ENCODE assay signal across 1 cellular context in genomic region chr3:169149349-169149890, GRCh38.
TF ChIP-seq lines count a peak whose summit lies in the region.

No MANE protein-coding gene starts in this region.

TF ChIP-seq in K562, 482 proteins besides CTCF, POLR2A, EP300 and RAD21 (continued from another document and continues in another):
- TF ChIP-seq KDM4B (IDR thresholded peaks at IDR 0.05; ENCODE audit: borderline replicate concordance in 2 of 2, low read depth in 1 of 2) = no peak
- TF ChIP-seq RCOR1 (IDR thresholded peaks at IDR 0.05; ENCODE audit: borderline replicate concordance in 1 of 2, low read depth in 2 of 2, low read length in 2 of 2) = peak in 1 of 2 experiments; percentile 41; a peak in 1 of 4 replicates
- TF ChIP-seq AFF1 (IDR thresholded peaks at IDR 0.05; ENCODE audit: low read depth in 1 of 2, partially characterized antibody in 2 of 2) = peak in 1 of 2 experiments; percentile 90
- TF ChIP-seq HCFC1 (IDR thresholded peaks at IDR 0.05; ENCODE audit: low read depth, low read length) = peak; percentile 30; the same call in 1 of the 2 replicates
- no peak for TF ChIP-seq ZNF324 (CRISPR knock-in tag; IDR thresholded peaks at IDR 0.05)
- TF ChIP-seq, protein P1, sequence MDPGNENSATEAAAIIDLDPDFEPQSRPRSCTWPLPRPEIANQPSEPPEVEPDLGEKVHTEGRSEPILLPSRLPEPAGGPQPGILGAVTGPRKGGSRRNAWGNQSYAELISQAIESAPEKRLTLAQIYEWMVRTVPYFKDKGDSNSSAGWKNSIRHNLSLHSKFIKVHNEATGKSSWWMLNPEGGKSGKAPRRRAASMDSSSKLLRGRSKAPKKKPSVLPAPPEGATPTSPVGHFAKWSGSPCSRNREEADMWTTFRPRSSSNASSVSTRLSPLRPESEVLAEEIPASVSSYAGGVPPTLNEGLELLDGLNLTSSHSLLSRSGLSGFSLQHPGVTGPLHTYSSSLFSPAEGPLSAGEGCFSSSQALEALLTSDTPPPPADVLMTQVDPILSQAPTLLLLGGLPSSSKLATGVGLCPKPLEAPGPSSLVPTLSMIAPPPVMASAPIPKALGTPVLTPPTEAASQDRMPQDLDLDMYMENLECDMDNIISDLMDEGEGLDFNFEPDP (CRISPR knock-in tag; IDR thresholded peaks at IDR 0.05) = no peak
- TF ChIP-seq, protein P2, sequence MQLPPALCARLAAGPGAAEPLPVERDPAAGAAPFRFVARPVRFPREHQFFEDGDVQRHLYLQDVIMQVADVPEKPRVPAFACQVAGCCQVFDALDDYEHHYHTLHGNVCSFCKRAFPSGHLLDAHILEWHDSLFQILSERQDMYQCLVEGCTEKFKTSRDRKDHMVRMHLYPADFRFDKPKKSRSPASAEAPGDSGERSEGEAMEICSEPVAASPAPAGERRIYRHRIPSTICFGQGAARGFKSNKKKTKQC (CRISPR knock-in tag; IDR thresholded peaks at IDR 0.05) = 0 out of 2 replicates have a peak, but pooled peaks have one; percentile 26
- TF ChIP-seq ELF1 (tag; IDR thresholded peaks at IDR 0.05) = no peak
- TF ChIP-seq MTA1 (IDR thresholded peaks at IDR 0.05; ENCODE audit: borderline replicate concordance) = no peak
- no peak for TF ChIP-seq LEF1 (IDR thresholded peaks at IDR 0.05)
- no peak for TF ChIP-seq CREB1 (IDR thresholded peaks at IDR 0.05)
- 0 out of 2 replicates have a peak, but pooled peaks have one; percentile 16 for TF ChIP-seq CREB1 (CRISPR knock-in tag; IDR thresholded peaks at IDR 0.05)
- no peak for TF ChIP-seq ARID3A (IDR thresholded peaks at IDR 0.05; ENCODE audit: borderline replicate concordance, low read depth, low read length)
- TF ChIP-seq ZNF134 (CRISPR knock-in tag; conservative IDR thresholded peaks at IDR 0.05) = no peak
- no peak for TF ChIP-seq XRCC4 (IDR thresholded peaks at IDR 0.05; ENCODE audit: extremely low read depth, insufficient read depth, insufficient read length)
- TF ChIP-seq ZNF551 (CRISPR knock-in tag; IDR thresholded peaks at IDR 0.05) = no peak
- TF ChIP-seq SETDB1 (IDR thresholded peaks at IDR 0.05; ENCODE audit: low read length) = no peak
- peak; percentile 73 for TF ChIP-seq DEAF1 (CRISPR knock-in tag; IDR thresholded peaks at IDR 0.05)
- no peak for TF ChIP-seq NFXL1 (CRISPR knock-in tag; IDR thresholded peaks at IDR 0.05)
- no peak for TF ChIP-seq CREBBP (IDR thresholded peaks at IDR 0.05; ENCODE audit: low read depth, low read length)
- TF ChIP-seq RFX5 (IDR thresholded peaks at IDR 0.05; ENCODE audit: low read depth, low read length) = no peak
- no peak for TF ChIP-seq CBX8 (IDR thresholded peaks at IDR 0.05; ENCODE audit: borderline replicate concordance, extremely low read depth, low read depth, low read length, poor library complexity, severe bottlenecking)
- TF ChIP-seq, protein P3, sequence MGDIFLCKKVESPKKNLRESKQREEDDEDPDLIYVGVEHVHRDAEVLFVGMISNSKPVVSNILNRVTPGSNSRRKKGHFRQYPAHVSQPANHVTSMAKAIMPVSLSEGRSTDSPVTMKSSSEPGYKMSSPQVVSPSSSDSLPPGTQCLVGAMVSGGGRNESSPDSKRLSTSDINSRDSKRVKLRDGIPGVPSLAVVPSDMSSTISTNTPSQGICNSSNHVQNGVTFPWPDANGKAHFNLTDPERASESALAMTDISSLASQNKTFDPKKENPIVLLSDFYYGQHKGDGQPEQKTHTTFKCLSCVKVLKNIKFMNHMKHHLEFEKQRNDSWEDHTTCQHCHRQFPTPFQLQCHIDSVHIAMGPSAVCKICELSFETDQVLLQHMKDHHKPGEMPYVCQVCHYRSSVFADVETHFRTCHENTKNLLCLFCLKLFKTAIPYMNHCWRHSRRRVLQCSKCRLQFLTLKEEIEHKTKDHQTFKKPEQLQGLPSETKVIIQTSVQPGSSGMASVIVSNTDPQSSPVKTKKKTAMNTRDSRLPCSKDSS (IDR thresholded peaks at IDR 0.05; ENCODE audit: low read depth, partially characterized antibody) = no peak
- no peak for TF ChIP-seq ZNF311 (CRISPR knock-in tag; IDR thresholded peaks at IDR 0.05)
- peak in 2 of 3 experiments; percentile 30 to 54 for TF ChIP-seq YY1 (IDR thresholded peaks at IDR 0.05; ENCODE audit: borderline replicate concordance in 1 of 3, control insufficient read depth in 1 of 3, extremely low read depth in 1 of 3, insufficient read depth in 3 of 3, insufficient read length in 1 of 3, insufficient replicate concordance in 2 of 3, low read depth in 1 of 3, low read length in 2 of 3)
- TF ChIP-seq HDGF (IDR thresholded peaks at IDR 0.05) = no peak
- no peak for TF ChIP-seq EZH2 (IDR thresholded peaks at IDR 0.05; ENCODE audit: borderline replicate concordance, low read depth, low read length)
- no peak for TF ChIP-seq PURB (CRISPR knock-in tag; IDR thresholded peaks at IDR 0.05; ENCODE audit: low read depth)
- no peak for TF ChIP-seq SIRT6 (IDR thresholded peaks at IDR 0.05; ENCODE audit: low read depth, low read length)
- no peak for TF ChIP-seq USF2 (CRISPR knock-in tag; IDR thresholded peaks at IDR 0.05)
- peak; percentile 88 for TF ChIP-seq CEBPB (tag; IDR thresholded peaks at IDR 0.05)
- TF ChIP-seq MIER1 (IDR thresholded peaks at IDR 0.05; ENCODE audit: low read depth) = no peak
- no peak for TF ChIP-seq MCM3 (IDR thresholded peaks at IDR 0.05)
- no peak for TF ChIP-seq DIDO1 (tag; IDR thresholded peaks at IDR 0.05; ENCODE audit: low read depth)
- no peak for TF ChIP-seq ZFP1 (CRISPR knock-in tag; IDR thresholded peaks at IDR 0.05)
- no peak for TF ChIP-seq FOXA3 (CRISPR knock-in tag; conservative IDR thresholded peaks at IDR 0.05 in 1 of 2, IDR thresholded peaks at IDR 0.05 in 1 of 2)
- TF ChIP-seq POLR2B (IDR thresholded peaks at IDR 0.05; ENCODE audit: low read depth, partially characterized antibody) = no peak
- TF ChIP-seq CTBP1 (IDR thresholded peaks at IDR 0.05; ENCODE audit: borderline replicate concordance) = peak; percentile 62; the same call in 1 of the 2 replicates
- no peak for TF ChIP-seq TGIF2 (CRISPR knock-in tag; IDR thresholded peaks at IDR 0.05)
- TF ChIP-seq XRCC5 (IDR thresholded peaks at IDR 0.05; ENCODE audit: low read depth, low read length) = no peak
- TF ChIP-seq ASH1L (IDR thresholded peaks at IDR 0.05; ENCODE audit: borderline replicate concordance, low read depth, partially characterized antibody) = no peak
- TF ChIP-seq RBFOX2 (IDR thresholded peaks at IDR 0.05; ENCODE audit: low read depth, low read length) = peak; percentile 83
- TF ChIP-seq, protein P4, sequence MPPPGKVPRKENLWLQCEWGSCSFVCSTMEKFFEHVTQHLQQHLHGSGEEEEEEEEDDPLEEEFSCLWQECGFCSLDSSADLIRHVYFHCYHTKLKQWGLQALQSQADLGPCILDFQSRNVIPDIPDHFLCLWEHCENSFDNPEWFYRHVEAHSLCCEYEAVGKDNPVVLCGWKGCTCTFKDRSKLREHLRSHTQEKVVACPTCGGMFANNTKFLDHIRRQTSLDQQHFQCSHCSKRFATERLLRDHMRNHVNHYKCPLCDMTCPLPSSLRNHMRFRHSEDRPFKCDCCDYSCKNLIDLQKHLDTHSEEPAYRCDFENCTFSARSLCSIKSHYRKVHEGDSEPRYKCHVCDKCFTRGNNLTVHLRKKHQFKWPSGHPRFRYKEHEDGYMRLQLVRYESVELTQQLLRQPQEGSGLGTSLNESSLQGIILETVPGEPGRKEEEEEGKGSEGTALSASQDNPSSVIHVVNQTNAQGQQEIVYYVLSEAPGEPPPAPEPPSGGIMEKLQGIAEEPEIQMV (tag; conservative IDR thresholded peaks at IDR 0.05; ENCODE audit: low read depth) = no peak
- no peak for TF ChIP-seq ESRRA (IDR thresholded peaks at IDR 0.05; ENCODE audit: borderline replicate concordance, low read depth)
- no peak for TF ChIP-seq DDX20 (tag; IDR thresholded peaks at IDR 0.05; ENCODE audit: low read depth)
- TF ChIP-seq GTF2E2 (tag; IDR thresholded peaks at IDR 0.05) = no peak
- TF ChIP-seq, protein P5, sequence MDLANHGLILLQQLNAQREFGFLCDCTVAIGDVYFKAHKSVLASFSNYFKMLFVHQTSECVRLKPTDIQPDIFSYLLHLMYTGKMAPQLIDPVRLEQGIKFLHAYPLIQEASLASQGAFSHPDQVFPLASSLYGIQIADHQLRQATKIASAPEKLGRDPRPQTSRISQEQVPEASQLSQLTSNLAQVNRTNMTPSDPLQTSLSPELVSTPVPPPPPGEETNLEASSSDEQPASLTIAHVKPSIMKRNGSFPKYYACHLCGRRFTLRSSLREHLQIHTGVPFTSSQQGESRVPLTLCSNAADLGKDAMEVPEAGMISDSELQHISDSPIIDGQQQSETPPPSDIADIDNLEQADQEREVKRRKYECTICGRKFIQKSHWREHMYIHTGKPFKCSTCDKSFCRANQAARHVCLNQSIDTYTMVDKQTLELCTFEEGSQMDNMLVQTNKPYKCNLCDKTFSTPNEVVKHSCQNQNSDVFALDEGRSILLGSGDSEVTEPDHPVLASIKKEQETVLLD (IDR thresholded peaks at IDR 0.05) = 0 out of 2 replicates have a peak, but pooled peaks have one; percentile 1
- TF ChIP-seq E2F4 (CRISPR knock-in tag; IDR thresholded peaks at IDR 0.05; ENCODE audit: low read depth) = no peak
- TF ChIP-seq IFI16 (CRISPR knock-in tag; IDR thresholded peaks at IDR 0.05) = no peak
- 0 out of 2 replicates have a peak, but pooled peaks have one; percentile 15 for TF ChIP-seq JUN (IDR thresholded peaks at IDR 0.05; ENCODE audit: borderline replicate concordance, low read depth, low read length)
- TF ChIP-seq JUN (CRISPR knock-in tag; IDR thresholded peaks at IDR 0.05; ENCODE audit: borderline replicate concordance) = no peak
- no peak for TF ChIP-seq CBFA2T2 (conservative IDR thresholded peaks at IDR 0.05)
